In the genomic region with DNA sequence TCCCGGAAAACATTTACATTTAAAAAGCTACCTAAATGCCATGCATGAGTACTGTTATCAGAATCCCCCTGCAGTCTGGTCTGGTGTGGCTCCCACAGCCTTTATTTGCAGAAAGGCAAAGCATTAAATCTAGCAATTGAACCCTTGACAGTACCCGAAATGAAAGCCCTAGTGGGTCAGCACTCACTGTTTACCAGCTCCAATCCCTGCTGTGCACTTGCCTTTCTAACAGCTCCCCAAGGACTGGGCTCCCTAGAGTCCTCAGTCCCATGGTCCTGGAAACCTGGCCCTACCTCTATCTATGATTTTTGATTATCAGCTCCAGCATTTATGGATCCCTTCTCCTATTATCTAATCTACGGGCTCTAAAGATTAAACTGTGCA, we compare ENCODE assay signal across 1 cellular context.
TF ChIP-seq lines count a peak whose summit lies in the region.

No MANE protein-coding gene starts in this region.

TF ChIP-seq in K562, 482 proteins besides CTCF, POLR2A, EP300 and RAD21 (continued from another document):
- TF ChIP-seq, protein P1, sequence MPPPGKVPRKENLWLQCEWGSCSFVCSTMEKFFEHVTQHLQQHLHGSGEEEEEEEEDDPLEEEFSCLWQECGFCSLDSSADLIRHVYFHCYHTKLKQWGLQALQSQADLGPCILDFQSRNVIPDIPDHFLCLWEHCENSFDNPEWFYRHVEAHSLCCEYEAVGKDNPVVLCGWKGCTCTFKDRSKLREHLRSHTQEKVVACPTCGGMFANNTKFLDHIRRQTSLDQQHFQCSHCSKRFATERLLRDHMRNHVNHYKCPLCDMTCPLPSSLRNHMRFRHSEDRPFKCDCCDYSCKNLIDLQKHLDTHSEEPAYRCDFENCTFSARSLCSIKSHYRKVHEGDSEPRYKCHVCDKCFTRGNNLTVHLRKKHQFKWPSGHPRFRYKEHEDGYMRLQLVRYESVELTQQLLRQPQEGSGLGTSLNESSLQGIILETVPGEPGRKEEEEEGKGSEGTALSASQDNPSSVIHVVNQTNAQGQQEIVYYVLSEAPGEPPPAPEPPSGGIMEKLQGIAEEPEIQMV (tag; conservative IDR thresholded peaks at IDR 0.05; ENCODE audit: low read depth): 0 out of 2 replicates have a peak, but pooled peaks have one; percentile 29
- TF ChIP-seq BRD4 (IDR thresholded peaks at IDR 0.05) (peak; percentile 27; the same call in 1 of the 2 replicates), ZC3H11A (IDR thresholded peaks at IDR 0.05; ENCODE audit: low read depth, low read length) (0 out of 2 replicates have a peak, but pooled peaks have one; percentile 2), ZNF41 (CRISPR knock-in tag; conservative IDR thresholded peaks at IDR 0.05) (no peak)
- TF ChIP-seq, protein P2, sequence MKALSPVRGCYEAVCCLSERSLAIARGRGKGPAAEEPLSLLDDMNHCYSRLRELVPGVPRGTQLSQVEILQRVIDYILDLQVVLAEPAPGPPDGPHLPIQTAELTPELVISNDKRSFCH (CRISPR knock-in tag; IDR thresholded peaks at IDR 0.05): 0 out of 2 replicates have a peak, but pooled peaks have one; percentile 47
- TF ChIP-seq, protein P2 (tag; IDR thresholded peaks at IDR 0.05): no peak
